ENCODE assay signal across 34 cellular contexts in genomic region chr18:74315464-74316256, GRCh38. TPM values are rescaled to one million over a fixed set of nuclear protein-coding genes. Genes with fewer than 3 reads are reported as not detected.
A peak's percentile ranks its signal among the peaks of the same experiment; 100 is the strongest.
DNase-seq lines count a peak whose midpoint lies in the region; ATAC-seq, FAIRE-seq and TF ChIP-seq lines count a peak whose summit lies in the region.
"Had no signal": no experiment of that assay in that cellular context is flagged by ENCODE, and none has a peak within 500 bp of the region (broad histone marks: within the 10 kb centered on the region; RNA-seq: fewer than 3 reads in every experiment).

Gene C18orf63 (plus strand): TSS chr18:74315839. CDS start chr18:74317866, 2,027 bp downstream.

- TF ChIP-seq RAD21 in HCT116 (IDR thresholded peaks at IDR 0.05; ENCODE audit: low read depth) (no peak), H1 (IDR thresholded peaks at IDR 0.05 in 1 of 2, conservative IDR thresholded peaks at IDR 0.05 in 1 of 2; ENCODE audit: low read depth in 2 of 2, low read length in 2 of 2) (no peak)

- DNase-seq in HCT116 (ENCODE audit: low read depth, low spot score) = no peak
- DNase-seq in H1 (ENCODE audit: low read depth in 1 of 2, low spot score in 2 of 2) = no peak
- DNase-seq in osteoblast (ENCODE audit: insufficient read length, low spot score, missing footprints) = no peak
- DNase-seq in COLO668 (lab: John Stamatoyannopoulos, UW; ENCODE audit: unreplicated experiment) = no peak
- no peak for DNase-seq in amygdala (lab: John Stamatoyannopoulos, UW)
- no peak for DNase-seq in NCI-H524 treated with DMSO at 0.1 percent for 48 hours (lab: John Stamatoyannopoulos, UW)
- DNase-seq: activated CD4-positive, alpha-beta T cell treated with anti-CD3 and anti-CD28 coated beads, Interleukin-2, amount 10 ng/mL, durations not matched to agents 24 days and 14 days; activated CD8-positive, alpha-beta memory T cell treated with anti-CD3 and anti-CD28 coated beads for 24 hours; activated effector memory CD4-positive, alpha-beta T cell treated with Interleukin-2 at 50 U/mL for 16 hours; activated naive CD8-positive, alpha-beta T cell treated with anti-CD3 and anti-CD28 coated beads, Interleukin-2, amount 10 ng/mL, durations not matched to agents 7 days and 5 days; DND-41; effector memory CD4-positive, alpha-beta T cell; GF-D8; immature natural killer cell; left colon; MM.1S; NCI-H1417; NCI-H2029 treated with DMSO at 0.1 percent for 48 hours; Peyer's patch; right lobe of liver; SIG-M5; stimulated activated CD4-positive, alpha-beta T cell treated with anti-CD3 and anti-CD28 coated beads, Interleukin-12 subunit alpha, Interleukin-12 subunit beta, amount 100 ng/mL, for 4 hours; stimulated activated CD4-positive, alpha-beta T cell treated with anti-CD3 and anti-CD28 coated beads, Interleukin-2, amount 100 ng/mL, for 48 hours; stomach; tibial artery had no signal

- H3K9ac ChIP-seq in HCT116 (ENCODE audit: low read length) = no peak within 1 kb of the TSS
- no peak within 1 kb of the TSS for H3K9ac ChIP-seq in H1 (replicated peaks in 1 of 4; ENCODE audit: extremely low read depth in 1 of 4, low read depth in 3 of 4, low read length in 3 of 4)

- 0 out of 2 replicates have a peak within 1 kb of the TSS, but pooled peaks have one; percentile 55 for H2BK20ac ChIP-seq in H1 (ENCODE audit: low read length)

- H3K4me2 ChIP-seq in HCT116 (ENCODE audit: low read length) (peak within 1 kb of the TSS; percentile 2; the same call in 1 of the 2 replicates), H1 (ENCODE audit: insufficient read depth in 1 of 2, low read depth in 2 of 2, low read length in 2 of 2) (no peak within 1 kb of the TSS), osteoblast (ENCODE audit: insufficient read depth, low read length) (peak within 1 kb of the TSS; percentile 16)

- H4K20me1 ChIP-seq in HCT116 (ENCODE audit: insufficient read depth) = no peaks in the 10 kb centered on the region
- no peaks in the 10 kb centered on the region for H4K20me1 ChIP-seq in H1 (replicated peaks in 1 of 2; ENCODE audit: control insufficient read depth in 1 of 2, insufficient read depth in 2 of 2, low read length in 2 of 2)
- no peaks in the 10 kb centered on the region for H4K20me1 ChIP-seq in osteoblast (ENCODE audit: insufficient read depth, low read length)

- TF ChIP-seq POLR2A in HCT116 (IDR thresholded peaks at IDR 0.05; ENCODE audit: borderline replicate concordance, extremely low read depth, insufficient read depth, insufficient read length) = no peak
- no peak for TF ChIP-seq POLR2A in H1 (IDR thresholded peaks at IDR 0.05; ENCODE audit: control extremely low read depth in 1 of 2, low read depth in 2 of 2, low read length in 2 of 2)

- no peak for ATAC-seq in HCT116
- ATAC-seq: left colon had no signal

- H3K79me2 ChIP-seq in HCT116 (ENCODE audit: insufficient read depth, low read length) (no peaks in the 10 kb centered on the region), H1 (ENCODE audit: control insufficient read depth in 1 of 2, insufficient read depth in 2 of 2, low read length in 2 of 2) (no peaks in the 10 kb centered on the region), osteoblast (ENCODE audit: insufficient read depth, low read length) (no peaks in the 10 kb centered on the region)

- H3K36me3 ChIP-seq in HCT116 (ENCODE audit: control insufficient read depth in 1 of 2, insufficient read depth in 2 of 2, low read length in 2 of 2) = no peaks in the 10 kb centered on the region
- no peaks in the 10 kb centered on the region for H3K36me3 ChIP-seq in H1 (ENCODE audit: control insufficient read depth in 2 of 4, insufficient read depth in 4 of 4, low read length in 3 of 4)
- H3K36me3 ChIP-seq in osteoblast (ENCODE audit: insufficient read depth, low read length) = no peaks in the 10 kb centered on the region
- H3K36me3 ChIP-seq: ascending aorta, neutrophil, Peyer's patch, right lobe of liver, stomach, tibial artery had no signal

- TF ChIP-seq EP300 in H1 (IDR thresholded peaks at IDR 0.05; ENCODE audit: borderline replicate concordance in 1 of 2, low read depth in 2 of 2, low read length in 2 of 2) = no peak

- H3K9me2 ChIP-seq in HCT116 (ENCODE audit: insufficient read depth) = no peaks in the 10 kb centered on the region

- CTCF ChIA-PET in HCT116 (lab: Charles Lee) = no interaction called here
- CTCF ChIA-PET in H1 (lab: Charles Lee; ENCODE audit: partially characterized antibody) = interaction anchor here (1.5 kb wide), 1 partner anchor 118 kb away, joined by 3 read pairs; no protein-coding TSS in a partner anchor

- H3K4ac ChIP-seq in H1 (replicated peaks; ENCODE audit: insufficient read length, low read depth, low read length) = peak within 1 kb of the TSS; percentile 54

- no peak within 1 kb of the TSS for H4K5ac ChIP-seq in H1 (ENCODE audit: insufficient read length, low read depth, low read length)

- 0 out of 2 replicates have a peak within 1 kb of the TSS, but pooled peaks have one; percentile 73 for H3K18ac ChIP-seq in H1 (ENCODE audit: extremely low read depth, low read length)

- H2AK5ac ChIP-seq in H1 (ENCODE audit: low read depth, low read length) = no peak within 1 kb of the TSS

- H2BK15ac ChIP-seq in H1 (ENCODE audit: low read length) = no peak within 1 kb of the TSS

- H3K27ac ChIP-seq in C4-2B = peak within 1 kb of the TSS; percentile 26; the same call in 1 of the 2 replicates
- no peak within 1 kb of the TSS for H3K27ac ChIP-seq in HCT116 (ENCODE audit: low read depth, low read length)
- no peak within 1 kb of the TSS for H3K27ac ChIP-seq in H1 (ENCODE audit: low read depth, low read length)
- no peak within 1 kb of the TSS for H3K27ac ChIP-seq in osteoblast (ENCODE audit: low read depth, low read length)
- H3K27ac ChIP-seq: ascending aorta, coronary artery, HL-60, neutrophil, Peyer's patch, right lobe of liver, stomach, tibial artery had no signal

- POLR2A ChIA-PET in HCT116 (lab: Charles Lee) = no interaction called here
- POLR2A ChIA-PET in H1 (lab: Charles Lee; ENCODE audit: partially characterized antibody) = no interaction called here

- TF ChIP-seq CTCF in C4-2B (conservative IDR thresholded peaks at IDR 0.05) (no peak), HCT116 (IDR thresholded peaks at IDR 0.05 in 2 of 3, conservative IDR thresholded peaks at IDR 0.05 in 1 of 3; ENCODE audit: borderline replicate concordance in 1 of 3, insufficient read depth in 1 of 3, low read depth in 2 of 3, low read length in 2 of 3) (no peak), H1 (IDR thresholded peaks at IDR 0.05; ENCODE audit: control extremely low read depth in 1 of 3, insufficient read depth in 1 of 3, low read depth in 1 of 3, low read length in 3 of 3) (no peak), osteoblast (IDR thresholded peaks at IDR 0.05; ENCODE audit: extremely low read depth, low read depth, low read length) (no peak)

- peaks cover 0 to 7% of the 10 kb centered on the region in 2 experiments; a peak in 1 of 4 replicates for H3K4me1 ChIP-seq in HCT116 (ENCODE audit: control insufficient read depth in 1 of 2, insufficient read depth in 2 of 2, low read length in 2 of 2)
- peaks cover 0 to 2% (median 0%) of the 10 kb centered on the region in 4 experiments; a peak in 2 of 7 replicates for H3K4me1 ChIP-seq in H1 (replicated peaks in 1 of 4; ENCODE audit: control insufficient read depth in 3 of 4, insufficient read depth in 4 of 4, low read length in 3 of 4)
- H3K4me1 ChIP-seq in osteoblast (ENCODE audit: insufficient read depth, low read length) = peaks cover 8% of the 10 kb centered on the region
- H3K4me1 ChIP-seq: ascending aorta, Peyer's patch, stomach, tibial artery had no signal

- no peaks in the 10 kb centered on the region for H3K79me1 ChIP-seq in H1 (ENCODE audit: low read depth, low read length)

- 92% methylated on average over 32 of the region's 51 CpGs; no CpG with 5 or more reads in 1 of the 2 experiments for WGBS in H1 (ENCODE audit: extremely low coverage in 1 of 2, insufficient coverage in 1 of 2, insufficient read length in 1 of 2, insufficient replicate concordance in 2 of 2, low coverage in 1 of 2, low lambda C conversion rate in 2 of 2, missing lambda C conversion rate in 1 of 2), 2 experiments

- H3K14ac ChIP-seq in H1 (ENCODE audit: insufficient read length) = no peak within 1 kb of the TSS

- H2BK5ac ChIP-seq in H1 (ENCODE audit: low read depth, low read length) = peak within 1 kb of the TSS; percentile 28; the same call in 1 of the 2 replicates

- H4K91ac ChIP-seq in H1 (replicated peaks; ENCODE audit: insufficient read length, low read length) = peak within 1 kb of the TSS; percentile 41

- H4K8ac ChIP-seq in H1 (ENCODE audit: extremely low read depth, insufficient read depth, low read length) = no peak within 1 kb of the TSS

- peak within 1 kb of the TSS; percentile 52; the same call in 1 of the 2 replicates for H2BK12ac ChIP-seq in H1 (ENCODE audit: low read depth, low read length)

- H3K23ac ChIP-seq in H1 (ENCODE audit: insufficient read length) = no peak within 1 kb of the TSS

- H2AFZ ChIP-seq in HCT116 (ENCODE audit: low read depth, low read length, poor library complexity, severe bottlenecking) (no peak within 1 kb of the TSS), H1 (ENCODE audit: low read length) (no peak within 1 kb of the TSS), osteoblast (ENCODE audit: low read length) (no peak within 1 kb of the TSS)

- no peak within 1 kb of the TSS for H3K56ac ChIP-seq in H1 (replicated peaks; ENCODE audit: insufficient read length, low read depth, low read length)

- H2BK120ac ChIP-seq in H1 (replicated peaks; ENCODE audit: low read depth, low read length) = no peak within 1 kb of the TSS

- H3K4me3 ChIP-seq in HCT116 (replicated peaks in 1 of 2; ENCODE audit: low read depth in 1 of 2, low read length in 2 of 2) (no peak within 1 kb of the TSS), H1 (ENCODE audit: extremely low read depth in 1 of 4, insufficient read depth in 2 of 4, low read depth in 3 of 4, low read length in 4 of 4) (no peak within 1 kb of the TSS), osteoblast (ENCODE audit: insufficient read depth, low read length) (no peak within 1 kb of the TSS)
- H3K4me3 ChIP-seq: ascending aorta, coronary artery, Peyer's patch, right lobe of liver, stomach, tibial artery had no signal

- H3K27me3 ChIP-seq in HCT116 (ENCODE audit: insufficient read depth, low read length) (no peaks in the 10 kb centered on the region), H1 (replicated peaks in 1 of 4; ENCODE audit: control insufficient read depth in 3 of 4, extremely low read depth in 1 of 4, insufficient read depth in 3 of 4, low read length in 3 of 4) (no peaks in the 10 kb centered on the region), osteoblast (ENCODE audit: insufficient read depth, low read length) (peaks cover 3% of the 10 kb centered on the region)
- H3K27me3 ChIP-seq: ascending aorta, neutrophil, Peyer's patch, right lobe of liver, stomach, tibial artery had no signal

- no peaks in the 10 kb centered on the region; a peak in 1 of 4 replicates for H3K9me3 ChIP-seq in HCT116 (ENCODE audit: control insufficient read depth in 1 of 2, insufficient read depth in 1 of 2, low read depth in 1 of 2, low read length in 2 of 2)
- H3K9me3 ChIP-seq in H1 (ENCODE audit: insufficient read depth in 2 of 2, low read depth in 1 of 2, low read length in 1 of 2) = peaks cover 0 to 18% of the 10 kb centered on the region in 2 experiments; a peak in 1 of 4 replicates
- H3K9me3 ChIP-seq in osteoblast (ENCODE audit: low read depth, low read length) = no peaks in the 10 kb centered on the region
- H3K9me3 ChIP-seq: ascending aorta, neutrophil, Peyer's patch, right lobe of liver, stomach, tibial artery had no signal

- intact Hi-C loops in HCT116 (cut with micrococcal nuclease) = no loop called here

- RAD21 ChIA-PET in HCT116 (lab: Charles Lee; ENCODE audit: low non-redundant PET in 1 of 2, low total read pairs in 2 of 2, uncharacterized antibody in 2 of 2, unreplicated experiment in 2 of 2) = no interaction called here

- BruUV-seq in HCT116 (replicated peaks; lab: Mats Ljungman, UMichigan) = no TSS peak

- no peak for FAIRE-seq in H1 (lab: Jason Lieb, UNC)

- no peaks in the 10 kb centered on the region for H3K23me2 ChIP-seq in H1 (ENCODE audit: low read depth, low read length)

RNA-seq across cellular contexts. Expression of gene C18orf63, which starts in this region (rescaled TPM):
- total RNA-seq in HCT116 (2021; ENCODE audit: unreplicated experiment) = not detected
- polyA plus RNA-seq in HCT116 (2012) = not detected in 2 replicates
- total RNA-seq in H1 (2021; fragmentation: NEBNext Ultra II Directional; extraction: Animal tissue kit (Norgen Biotek cat#: 25700)) = not detected in 2 replicates
- polyA plus RNA-seq in H1 (2011; rRNA removed) = not detected in 2 replicates
- not detected for polyA plus RNA-seq in H1 (2011; cell fraction: cytosol; rRNA removed)
- polyA plus RNA-seq in H1 (2011; cell fraction: nucleus; rRNA removed) = not detected
- not detected in 4 replicates for polyA plus RNA-seq in H1 (2012, experiment 1 of 2)
- not detected for polyA plus RNA-seq in H1 (2012, experiment 2 of 2)
- polyA plus RNA-seq in H1 (2013, experiment 1 of 2) = not detected
- polyA plus RNA-seq in H1 (2013, experiment 2 of 2) = not detected
- polyA minus RNA-seq in H1 (2011; rRNA and poly(A)+ RNA removed) = not detected in 2 replicates
- polyA minus RNA-seq in H1 (2011; cell fraction: cytosol; rRNA and poly(A)+ RNA removed) = not detected
- polyA minus RNA-seq in H1 (2011; cell fraction: nucleus; rRNA and poly(A)+ RNA removed) = not detected
- total RNA-seq in osteoblast = not detected in 2 replicates
- total RNA-seq: activated CD4-positive, alpha-beta T cell treated with anti-CD3 and anti-CD28 coated beads, Interleukin-2, amount 10 ng/mL, durations not matched to agents 24 days and 14 days; activated naive CD8-positive, alpha-beta T cell treated with anti-CD3 and anti-CD28 coated beads, Interleukin-2, amount 10 ng/mL, durations not matched to agents 7 days and 5 days; ascending aorta; cardiac septum; epithelial cell of proximal tubule; left colon; Peyer's patch; progenitor cell of endocrine pancreas; right lobe of liver; stomach; WTC11 had no signal
- polyA plus RNA-seq: immature natural killer cell, stomach had no signal

Comparison
In these comparisons a context has a peak if more than half of its experiments do, and no peak if none do; other contexts are left out.
1. H3K4me2 ChIP-seq: peak in HCT116 (single experiment) and osteoblast (single experiment); none in H1 (0 of 2).